8 cellular contexts compared by ENCODE assay signal in genomic region chrX:70434352-70434866, GRCh38. TPM values are rescaled to one million over a fixed set of nuclear protein-coding genes. Genes with fewer than 3 reads are reported as not detected.
DNase-seq lines count a peak whose midpoint lies in the region; ATAC-seq and TF ChIP-seq lines count a peak whose summit lies in the region.

No MANE protein-coding gene starts in this region.

- DNase-seq in GM12865 (ENCODE audit: low read depth) (peak; percentile 88), NCI-H1436 (lab: John Stamatoyannopoulos, UW) (peak; percentile 90), T-cell (peak in 9 of 34 experiments; percentile 7 to 63 (median 34)), ascending aorta (ENCODE audit: low spot score in 2 of 2) (peak; percentile 49 to 93), right cardiac atrium (peak; percentile 86 to 94 (median 93)), psoas muscle (peak; percentile 87 to 92)

- 1% methylated on average over 41 of the region's 45 CpGs for WGBS in right cardiac atrium
- WGBS in psoas muscle, 3 donors: 0 to 38% (median 2%) methylated on average over 20 to 44 of the region's 45 CpGs

- POLR2A ChIA-PET in T-cell (lab: Charles Lee): no interaction called here

- intact Hi-C loops in ascending aorta (cut with DNase I) (loop anchor here (2.0 to 10.0 kb wide), 5 partner anchors 20 to 820 kb away; partner anchors contain the start of genes EDA and PDZD11), right cardiac atrium (cut with DNase I) (no loop called here), psoas muscle (cut with DNase I) (loop anchor here in 1 of 2 donors (10.0 kb wide), 2 partner anchors 150 to 300 kb away; partner anchors contain the start of genes IGBP1, PDZD11 and RAB41)

- H3K4me1 ChIP-seq in ascending aorta: peaks cover 0 to 11% of the 10 kb centered on the region in 2 donors
- H3K4me1 ChIP-seq in right cardiac atrium (ENCODE audit: control insufficient read depth, insufficient read depth, low read length): peaks cover 3% of the 10 kb centered on the region
- H3K4me1 ChIP-seq in psoas muscle: peaks cover 4% of the 10 kb centered on the region

- no peaks in the 10 kb centered on the region for H3K36me3 Mint-ChIP-seq in T-cell

- H3K27me3 ChIP-seq in ascending aorta: no peaks in the 10 kb centered on the region
- no peaks in the 10 kb centered on the region for H3K27me3 ChIP-seq in right cardiac atrium (ENCODE audit: control insufficient read depth, insufficient read depth)
- peaks cover 0 to 28% (median 0%) of the 10 kb centered on the region in 3 donors for H3K27me3 ChIP-seq in psoas muscle (ENCODE audit: insufficient read depth in 3 of 3, low read length in 2 of 3)

- no peaks in the 10 kb centered on the region for H3K9me3 ChIP-seq in ascending aorta
- H3K9me3 ChIP-seq in right cardiac atrium (ENCODE audit: control insufficient read depth, low read length): no peaks in the 10 kb centered on the region
- no peaks in the 10 kb centered on the region for H3K9me3 ChIP-seq in psoas muscle

- peak overlapping the region in 1 of 2 donors; percentile 88 for H3K27ac Mint-ChIP-seq in T-cell

- H3K27me3 Mint-ChIP-seq in T-cell: peaks cover 0 to 35% of the 10 kb centered on the region in 2 donors

- peak overlapping the region; percentile 86 to 90 (median 87) for H3K4me3 Mint-ChIP-seq in T-cell

- ATAC-seq in HG02759 (IDR thresholded peaks at IDR 0.05; ENCODE audit: unreplicated experiment) (peak; percentile 69), T-cell (replicated peaks in 1 of 4) (peak; percentile 47 to 65 (median 54)), right cardiac atrium (peak; percentile 96 to 97), psoas muscle (peak; percentile 91 to 94 (median 92)), HG03457 (IDR thresholded peaks at IDR 0.05; ENCODE audit: unreplicated experiment) (no peak)

- H3K27ac ChIP-seq in ascending aorta: peak overlapping the region; percentile 85 to 93
- peak overlapping the region; percentile 94 for H3K27ac ChIP-seq in right cardiac atrium (ENCODE audit: low read length)
- H3K27ac ChIP-seq in psoas muscle: peak overlapping the region; percentile 89

- H3K4me1 Mint-ChIP-seq in T-cell: peaks cover 7 to 29% (median 13%) of the 10 kb centered on the region in 3 donors

- TF ChIP-seq CTCF in GM12865 (IDR thresholded peaks at IDR 0.05; ENCODE audit: insufficient read depth, low read depth, low read length, missing control alignments): no peak
- no peak for TF ChIP-seq CTCF in ascending aorta (IDR thresholded peaks at IDR 0.05)
- TF ChIP-seq CTCF in psoas muscle (IDR thresholded peaks at IDR 0.05): no peak

- H3K4me3 ChIP-seq in GM12865 (ENCODE audit: low read depth, low read length) (peak overlapping the region; percentile 62), ascending aorta (peak overlapping the region; percentile 51 to 58), right cardiac atrium (ENCODE audit: low read length) (peak overlapping the region; percentile 53), psoas muscle (peak overlapping the region; percentile 76)

- CTCF ChIA-PET in T-cell (lab: Charles Lee): interaction anchor here (1.0 to 2.9 kb wide), 5 partner anchors 13 to 301 kb away, joined by 3 to 14 read pairs (median 9); partner anchors contain the start of gene IGBP1 (in 1 of the 2)

- H3K36me3 ChIP-seq in ascending aorta (no peaks in the 10 kb centered on the region), psoas muscle (ENCODE audit: insufficient read depth in 1 of 2, low read depth in 1 of 2) (no peaks in the 10 kb centered on the region)

- H3K9me3 Mint-ChIP-seq in T-cell: no peaks in the 10 kb centered on the region

RNA-seq across cellular contexts. Expression of gene DLG3, which starts 10.2 kb away (rescaled TPM):
- total RNA-seq in T-cell (10 to 100 TPM in 3 of 5 donors, 1 to 10 TPM in 2; 6.2 to 14.1 (median 10.3) TPM), ascending aorta (6.5 TPM), right cardiac atrium (10 to 100 TPM; 11.9 to 20.8 (median 15.7) TPM), psoas muscle (1 to 10 TPM; 1.2 to 1.6 (median 1.4) TPM)
- polyA plus RNA-seq in right cardiac atrium (7.3 TPM), psoas muscle (1 to 10 TPM in 1 of 3 donors, under 1 TPM in 2; 0.27 to 1.4 (median 0.52) TPM)

RNA-seq across cellular contexts. Expression of gene GDPD2, which starts 11.3 kb away (rescaled TPM):
- total RNA-seq in T-cell: not detected
- total RNA-seq in ascending aorta: not detected
- total RNA-seq in right cardiac atrium: not detected
- polyA plus RNA-seq in right cardiac atrium: not detected
- not detected for total RNA-seq in psoas muscle
- under 1 TPM in 1 of 3 donors, not detected in 2; 0.01 TPM for polyA plus RNA-seq in psoas muscle
